In the genomic region with DNA sequence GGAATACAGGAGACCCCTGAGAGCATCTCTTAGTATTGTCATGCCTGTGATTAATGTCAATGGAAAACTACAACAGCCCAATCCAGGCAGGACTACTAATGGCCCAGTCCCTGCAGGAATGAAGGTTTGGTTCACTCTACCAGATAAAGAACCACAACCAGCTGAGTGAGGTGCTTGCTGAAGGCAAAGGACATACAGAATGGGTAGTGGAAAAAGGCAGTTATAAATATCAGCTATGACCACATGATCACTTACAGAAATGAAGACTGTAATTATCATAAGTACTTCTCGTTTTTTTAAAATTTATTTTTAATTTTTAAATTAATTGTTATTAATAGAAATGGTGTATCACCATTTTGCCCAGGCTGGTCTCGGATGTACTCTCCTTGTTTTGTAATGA, we compare ENCODE assay signal across 28 cellular contexts.
"Had no signal": no experiment of that assay in that cellular context is flagged by ENCODE, and none has a peak within 500 bp of the region (broad histone marks: within the 10 kb centered on the region; RNA-seq: fewer than 3 reads in every experiment).

No MANE protein-coding gene starts in this region.

- H3K27ac ChIP-seq: adrenal gland, breast epithelium, cardiac muscle cell, colonic mucosa, epithelial cell of prostate, esophagus squamous epithelium, gastroesophageal sphincter, heart right ventricle, hepatocyte, WERI-Rb-1 had no signal

- H3K79me2 ChIP-seq: hepatocyte had no signal

- H3K36me3 ChIP-seq: adrenal gland, breast epithelium, cardiac muscle cell, colonic mucosa, esophagus squamous epithelium, gastroesophageal sphincter, heart right ventricle, WERI-Rb-1 had no signal

- DNase-seq: activated B cell treated with CpG ODN at 0.5 μM for 24 hours; activated CD4-positive, alpha-beta memory T cell treated with anti-CD3 and anti-CD28 coated beads for 36 hours; activated CD4-positive, alpha-beta T cell treated with anti-CD3 and anti-CD28 coated beads for 48 hours; activated CD8-positive, alpha-beta T cell treated with anti-CD3 and anti-CD28 coated beads, Interleukin-2, amount 10 ng/mL, durations not matched to agents 7 days and 5 days; activated effector memory CD4-positive, alpha-beta T cell treated with Interleukin-2 at 50 U/mL for 16 hours; activated naive CD4-positive, alpha-beta T cell treated with anti-CD3 and anti-CD28 coated beads for 36 hours; activated naive CD8-positive, alpha-beta T cell treated with anti-CD3 and anti-CD28 coated beads for 36 hours; activated naive CD8-positive, alpha-beta T cell treated with anti-CD3 and anti-CD28 coated beads, Interleukin-2, amount 50 U/mL, for 24 hours; activated T-cell treated with anti-CD3 and anti-CD28 coated beads, Interleukin-2, amount 50 U/mL, for 4 hours; adrenal gland; amygdala; aorta; central memory CD4-positive, alpha-beta T cell; cerebellar nuclear complex; colonic mucosa; effector CD8-positive, alpha-beta T cell; esophagus squamous epithelium; foreskin melanocyte; heart right ventricle; T-helper 2 cell; WERI-Rb-1 had no signal

- H3K4me2 ChIP-seq: hepatocyte had no signal

- ATAC-seq: activated CD4-positive, CD25-positive, alpha-beta regulatory T cell treated with anti-CD3 and anti-CD28 coated beads, Interleukin-2, amount 50 U/mL, for 24 hours; activated CD8-positive, alpha-beta T cell treated with anti-CD3 and anti-CD28 coated beads, Interleukin-2, amount 10 ng/mL, durations not matched to agents 7 days and 5 days; activated naive CD8-positive, alpha-beta T cell treated with anti-CD3 and anti-CD28 coated beads, Interleukin-2, amount 50 U/mL, for 24 hours; activated T-cell treated with anti-CD3 and anti-CD28 coated beads, Interleukin-2, amount 50 U/mL, for 4 hours; activated T-helper 17 cell treated with anti-CD3 and anti-CD28 coated beads, Interleukin-2, amount 50 U/mL, for 72 hours; gastroesophageal sphincter; heart right ventricle had no signal

- H3K4me3 ChIP-seq: adrenal gland, breast epithelium, cardiac muscle cell, colonic mucosa, esophagus squamous epithelium, gastroesophageal sphincter, heart right ventricle, hepatocyte had no signal

- H3K4me1 ChIP-seq: adrenal gland, breast epithelium, colonic mucosa, gastroesophageal sphincter, heart right ventricle had no signal

- H3K9me3 ChIP-seq: adrenal gland, breast epithelium, colonic mucosa, esophagus squamous epithelium, gastroesophageal sphincter, heart right ventricle had no signal

- H3K27me3 ChIP-seq: adrenal gland, breast epithelium, cardiac muscle cell, colonic mucosa, esophagus squamous epithelium, gastroesophageal sphincter, heart right ventricle, hepatocyte had no signal

- H2AFZ ChIP-seq: hepatocyte had no signal
